ENCODE assay signal across 8 cellular contexts in genomic region chr13:44434441-44435141, GRCh38.
DNase-seq lines count a peak whose midpoint lies in the region; ATAC-seq, FAIRE-seq and TF ChIP-seq lines count a peak whose summit lies in the region.

No MANE protein-coding gene starts in this region.

- peak overlapping the region; percentile 57 for H3K4ac ChIP-seq in IMR-90 (ENCODE audit: low read depth, low read length)

- no peak overlapping the region for H4K91ac ChIP-seq in IMR-90 (ENCODE audit: insufficient read depth, low read depth, low read length)

- no peak overlapping the region for H4K5ac ChIP-seq in IMR-90 (ENCODE audit: low read depth, low read length)

- H3K79me2 ChIP-seq in keratinocyte (ENCODE audit: control insufficient read depth, insufficient read depth, low read length) = peaks cover 22% of the 10 kb centered on the region

- H3K36me3 Mint-ChIP-seq in stimulated activated naive B cell treated with anti-CD40 and anti-IgM and Interleukin-4, amounts not matched to agents 10 μg/mL and 1 μg/mL and 100 μg/mL, for 72 hours = peaks cover 0 to 5% of the 10 kb centered on the region in 2 donors

- peak overlapping the region; percentile 70 for H3K14ac ChIP-seq in IMR-90 (replicated peaks; ENCODE audit: low read depth, low read length)

- peak overlapping the region; percentile 82 to 90 for H3K4me3 Mint-ChIP-seq in stimulated activated naive B cell treated with anti-CD40 and anti-IgM and Interleukin-4, amounts not matched to agents 10 μg/mL and 1 μg/mL and 100 μg/mL, for 72 hours

- peak overlapping the region in 1 of 2 experiments; percentile 54; a peak in 1 of 4 replicates for H4K8ac ChIP-seq in IMR-90 (ENCODE audit: low read depth in 2 of 2, low read length in 2 of 2)

- H2BK5ac ChIP-seq in IMR-90 (ENCODE audit: low read depth, low read length, poor library complexity, severe bottlenecking) = peak overlapping the region; percentile 14

- H3K27me3 ChIP-seq in IMR-90 (ENCODE audit: control insufficient read depth, insufficient read depth, low read length) (no peaks in the 10 kb centered on the region), ascending aorta (no peaks in the 10 kb centered on the region), keratinocyte (ENCODE audit: control insufficient read depth, extremely low read depth, insufficient read depth, low read length) (no peaks in the 10 kb centered on the region)

- H3K27me3 Mint-ChIP-seq in stimulated activated naive B cell treated with anti-CD40 and anti-IgM and Interleukin-4, amounts not matched to agents 10 μg/mL and 1 μg/mL and 100 μg/mL, for 72 hours = no peaks in the 10 kb centered on the region

- H3K79me1 ChIP-seq in IMR-90 (ENCODE audit: low read depth in 1 of 2, low read length in 2 of 2) = peaks cover 8 to 42% of the 10 kb centered on the region in 2 experiments; a peak in 3 of 4 replicates

- TF ChIP-seq RAD21 in IMR-90 (IDR thresholded peaks at IDR 0.05; ENCODE audit: low read length) = no peak

- no peak for ATAC-seq in IMR-90 (ENCODE audit: low read depth)
- no peak for ATAC-seq in stimulated activated naive B cell treated with anti-CD40 and anti-IgM and Interleukin-4, amounts not matched to agents 10 μg/mL and 1 μg/mL and 100 μg/mL, for 72 hours (replicated peaks)
- no peak for ATAC-seq in HG03460 (IDR thresholded peaks at IDR 0.05; ENCODE audit: unreplicated experiment)

- POLR2A ChIA-PET in IMR-90 (lab: Charles Lee; ENCODE audit: unreplicated experiment) = interaction anchor here (0.7 to 0.9 kb wide), 3 partner anchors 14 to 414 kb away, joined by 6 to 21 read pairs (median 10); no protein-coding TSS in a partner anchor

- dilution Hi-C loops in IMR-90 (cut with HindIII; ENCODE audit: low sequenced_read_pairs, unreplicated experiment) (no loop called here), keratinocyte (cut with MboI; ENCODE audit: extremely low pct_ligation_motif_present, low sequenced_read_pairs) (loop anchor here (25.0 kb wide), 1 partner anchor 397 kb away; no protein-coding TSS in a partner anchor)

- CTCF ChIA-PET in IMR-90 (lab: Yijun Ruan, JAX) = interaction anchor here (3.1 kb wide), 1 partner anchor 526 kb away, joined by 11 read pairs; no protein-coding TSS in a partner anchor

- H3K36me3 ChIP-seq in IMR-90 (ENCODE audit: control insufficient read depth, insufficient read depth, low read length) = peaks cover 12% of the 10 kb centered on the region
- H3K36me3 ChIP-seq in ascending aorta = peaks cover 3 to 22% of the 10 kb centered on the region in 2 donors
- H3K36me3 ChIP-seq in keratinocyte (ENCODE audit: control insufficient read depth in 2 of 2, extremely low read depth in 1 of 2, insufficient read depth in 2 of 2, low read length in 2 of 2) = peaks cover 7 to 21% of the 10 kb centered on the region in 2 experiments

- no TSS peak for BruUV-seq in IMR-90 (replicated peaks; lab: Mats Ljungman, UMichigan)

- no peak for FAIRE-seq in keratinocyte (lab: Jason Lieb, UNC)
- no peak for FAIRE-seq in frontal cortex (lab: Jason Lieb, UNC)

- peak overlapping the region; percentile 53 for H2AK9ac ChIP-seq in IMR-90 (replicated peaks; ENCODE audit: low read depth, low read length, poor library complexity)

- peak overlapping the region; percentile 80 for H3K27ac Mint-ChIP-seq in stimulated activated naive B cell treated with anti-CD40 and anti-IgM and Interleukin-4, amounts not matched to agents 10 μg/mL and 1 μg/mL and 100 μg/mL, for 72 hours

- H3K4me1 ChIP-seq in IMR-90 (ENCODE audit: control insufficient read depth, insufficient read depth, low read length) (peaks cover 5% of the 10 kb centered on the region; the same call in 1 of the 2 replicates), ascending aorta (peaks cover 0 to 16% of the 10 kb centered on the region in 2 donors), keratinocyte (ENCODE audit: control insufficient read depth, extremely low read depth, insufficient read depth, low read length) (peaks cover 14% of the 10 kb centered on the region)

- no peak overlapping the region for H2BK20ac ChIP-seq in IMR-90 (ENCODE audit: low read depth, low read length)

- H3K27ac ChIP-seq in IMR-90 (ENCODE audit: insufficient read depth, low read length) = peak overlapping the region; percentile 53
- peak overlapping the region; percentile 83 to 92 for H3K27ac ChIP-seq in ascending aorta
- peak overlapping the region; percentile 74 for H3K27ac ChIP-seq in keratinocyte (ENCODE audit: control insufficient read depth, insufficient read depth, low read length)

- H3K9me3 ChIP-seq in IMR-90 (ENCODE audit: control insufficient read depth, insufficient read depth, low read length) = no peaks in the 10 kb centered on the region
- H3K9me3 ChIP-seq in ascending aorta = no peaks in the 10 kb centered on the region
- no peaks in the 10 kb centered on the region for H3K9me3 ChIP-seq in keratinocyte (ENCODE audit: control insufficient read depth, low read depth, low read length)

- no peak for TF ChIP-seq POLR2A in IMR-90 (IDR thresholded peaks at IDR 0.05; ENCODE audit: low read depth, low read length)

- TF ChIP-seq CTCF in IMR-90 (conservative IDR thresholded peaks at IDR 0.05; ENCODE audit: low read depth, low read length) = no peak
- no peak for TF ChIP-seq CTCF in ascending aorta (IDR thresholded peaks at IDR 0.05)
- TF ChIP-seq CTCF in keratinocyte (optimal IDR thresholded peaks at IDR 0.05 in 1 of 3, IDR thresholded peaks at IDR 0.05 in 1 of 3, conservative IDR thresholded peaks at IDR 0.05 in 1 of 3; ENCODE audit: extremely low read depth in 1 of 3, insufficient read depth in 2 of 3, low read length in 3 of 3) = no peak

- peak overlapping the region; percentile 68; the same call in 1 of the 2 replicates for H3K56ac ChIP-seq in IMR-90 (ENCODE audit: extremely low read depth, insufficient read depth, low read length)

- H2AFZ ChIP-seq in IMR-90 (replicated peaks; ENCODE audit: low read length, poor library complexity) = peak overlapping the region; percentile 45
- H2AFZ ChIP-seq in keratinocyte (ENCODE audit: control insufficient read depth, low read length) = no peak overlapping the region

- H3K23ac ChIP-seq in IMR-90 (ENCODE audit: low read depth, low read length) = peak overlapping the region; percentile 83; the same call in 1 of the 2 replicates

- no CpG with 5 or more reads among the region's 13 CpGs for WGBS in IMR-90 (ENCODE audit: extremely low coverage in 2 of 2, insufficient read length in 1 of 2), 2 experiments

- H3K4me3 ChIP-seq in IMR-90 (ENCODE audit: insufficient read depth, low read depth, low read length) (peak overlapping the region; percentile 49), ascending aorta (peak overlapping the region; percentile 67 to 80), keratinocyte (ENCODE audit: control insufficient read depth in 2 of 3, extremely low read depth in 1 of 3, insufficient read depth in 2 of 3, low read depth in 1 of 3, low read length in 3 of 3) (peak overlapping the region; percentile 68 to 80 (median 76))

- peak overlapping the region; percentile 81 for H3K4me2 ChIP-seq in IMR-90 (ENCODE audit: low read depth, low read length)
- H3K4me2 ChIP-seq in keratinocyte (ENCODE audit: control insufficient read depth, extremely low read depth, insufficient read depth, low read depth, low read length) = peak overlapping the region; percentile 81

- H3K9me1 ChIP-seq in IMR-90 (ENCODE audit: insufficient read depth, low read length) = peaks cover 3% of the 10 kb centered on the region; the same call in 1 of the 2 replicates
- no peaks in the 10 kb centered on the region for H3K9me1 ChIP-seq in keratinocyte (ENCODE audit: control insufficient read depth, extremely low read depth, insufficient read depth, low read length)

- in situ Hi-C loops in IMR-90 (cut with MboI; ENCODE audit: low sequenced_read_pairs) = loop anchor here (5.0 to 10.0 kb wide), 3 partner anchors 200 to 527 kb away; no protein-coding TSS in a partner anchor

- H2BK120ac ChIP-seq in IMR-90 (ENCODE audit: low read depth, low read length) = peak overlapping the region; percentile 64; the same call in 1 of the 2 replicates

- no peak overlapping the region for H3K18ac ChIP-seq in IMR-90 (ENCODE audit: low read depth, low read length)

- intact Hi-C loops in IMR-90 (cut with micrococcal nuclease) = loop anchor here (5.0 kb wide), 2 partner anchors 127 to 312 kb away; no protein-coding TSS in a partner anchor
- intact Hi-C loops in ascending aorta (cut with DNase I) = loop anchor here (1.0 to 10.0 kb wide), 6 partner anchors 73 to 384 kb away; no protein-coding TSS in a partner anchor

- no peak overlapping the region for H2BK15ac ChIP-seq in IMR-90 (ENCODE audit: low read depth, low read length)

- peaks cover 13% of the 10 kb centered on the region for H4K20me1 ChIP-seq in IMR-90 (ENCODE audit: insufficient read depth, low read length)
- peaks cover 2% of the 10 kb centered on the region for H4K20me1 ChIP-seq in keratinocyte (ENCODE audit: control insufficient read depth, extremely low read depth, insufficient read depth, low read length)

- no peaks in the 10 kb centered on the region for H3K9me3 Mint-ChIP-seq in stimulated activated naive B cell treated with anti-CD40 and anti-IgM and Interleukin-4, amounts not matched to agents 10 μg/mL and 1 μg/mL and 100 μg/mL, for 72 hours

- peak overlapping the region; percentile 43; the same call in 1 of the 2 replicates for H2AK5ac ChIP-seq in IMR-90 (ENCODE audit: low read depth, low read length)

- no peak for DNase-seq in IMR-90
- no peak for DNase-seq in ascending aorta (ENCODE audit: low spot score in 2 of 2)
- no peak for DNase-seq in keratinocyte (ENCODE audit: low read depth, low spot score)
- no peak for DNase-seq in stimulated activated naive B cell treated with anti-CD40 and anti-IgM and Interleukin-4, amounts not matched to agents 10 μg/mL and 1 μg/mL and 100 μg/mL, for 72 hours
- no peak for DNase-seq in activated CD8-positive, alpha-beta memory T cell treated with anti-CD3 and anti-CD28 coated beads, Interleukin-2, amount 50 U/mL, for 48 hours
- no peak for DNase-seq in T1000 (lab: John Stamatoyannopoulos, UW)
- no peak for DNase-seq in frontal cortex (ENCODE audit: low spot score in 2 of 2)

- H3K4me1 Mint-ChIP-seq in stimulated activated naive B cell treated with anti-CD40 and anti-IgM and Interleukin-4, amounts not matched to agents 10 μg/mL and 1 μg/mL and 100 μg/mL, for 72 hours = peaks cover 10 to 38% of the 10 kb centered on the region in 2 donors

- H3K9ac ChIP-seq in IMR-90 (ENCODE audit: low read depth, low read length) (peak overlapping the region; percentile 73), keratinocyte (ENCODE audit: control insufficient read depth, extremely low read depth, insufficient read depth, low read length) (peak overlapping the region; percentile 97)

TF ChIP-seq in IMR-90, 13 proteins besides CTCF, POLR2A, EP300 and RAD21 (continues in another document):
- TF ChIP-seq CHD1 (IDR thresholded peaks at IDR 0.05; ENCODE audit: low read depth, low read length) (no peak), SMC3 (IDR thresholded peaks at IDR 0.05; ENCODE audit: low read depth, low read length) (no peak)
